ENCODE assay signal across 11 cellular contexts in genomic region chr1:38577937-38578443, GRCh38.
DNase-seq lines count a peak whose midpoint lies in the region; ATAC-seq and TF ChIP-seq lines count a peak whose summit lies in the region.
"Had no signal": no experiment of that assay in that cellular context is flagged by ENCODE, and none has a peak within 500 bp of the region (broad histone marks: within the 10 kb centered on the region; RNA-seq: fewer than 3 reads in every experiment).

No MANE protein-coding gene starts in this region.

- no peak overlapping the region for H3K14ac ChIP-seq in trophoblast cell (ENCODE audit: low read length)

- no peak overlapping the region for H2AK5ac ChIP-seq in trophoblast cell (ENCODE audit: low read length)

- H3K27ac ChIP-seq in trophoblast cell (ENCODE audit: low read depth, low read length), result no peak overlapping the region

- peaks cover 25% of the 10 kb centered on the region for H3K27me3 ChIP-seq in trophoblast cell (ENCODE audit: insufficient read depth, low read length)

- H2BK120ac ChIP-seq in trophoblast cell (ENCODE audit: insufficient read depth, low read length, poor library complexity), result no peak overlapping the region

- no peak overlapping the region for H4K8ac ChIP-seq in trophoblast cell (ENCODE audit: low read depth, low read length)

- H3K27me3 Mint-ChIP-seq in T-helper 2 cell treated with Interferon-gamma antibody and Interleukin-4, amounts not matched to agents 5 μg/mL and 100 μg/mL, for 36 hours (ENCODE audit: low read depth), result peaks cover 63% of the 10 kb centered on the region
- peaks cover 39 to 46% of the 10 kb centered on the region in 2 donors for H3K27me3 Mint-ChIP-seq in T-cell
- H3K27me3 Mint-ChIP-seq in glutamatergic neuron (ENCODE audit: unreplicated experiment), result peaks cover 10% of the 10 kb centered on the region

- peaks cover 0 to 4% of the 10 kb centered on the region in 2 experiments for H3K4me1 ChIP-seq in trophoblast cell (ENCODE audit: control insufficient read depth in 1 of 2, insufficient read depth in 2 of 2, low read length in 2 of 2)

- no peak for TF ChIP-seq CTCF in glutamatergic neuron (IDR thresholded peaks at IDR 0.05; ENCODE audit: partially characterized antibody, unreplicated experiment)

- no peak overlapping the region for H3K27ac Mint-ChIP-seq in T-helper 2 cell treated with Interferon-gamma antibody and Interleukin-4, amounts not matched to agents 5 μg/mL and 100 μg/mL, for 36 hours
- H3K27ac Mint-ChIP-seq in T-cell (no peak overlapping the region), glutamatergic neuron (ENCODE audit: unreplicated experiment) (no peak overlapping the region)
- H3K27ac Mint-ChIP-seq: HFFc6 had no signal

- no peak overlapping the region for H2BK12ac ChIP-seq in trophoblast cell (ENCODE audit: low read length)

- no peaks in the 10 kb centered on the region for H3K36me3 Mint-ChIP-seq in T-helper 2 cell treated with Interferon-gamma antibody and Interleukin-4, amounts not matched to agents 5 μg/mL and 100 μg/mL, for 36 hours (ENCODE audit: low read depth)
- H3K36me3 Mint-ChIP-seq in T-cell (no peaks in the 10 kb centered on the region), glutamatergic neuron (ENCODE audit: unreplicated experiment) (peaks cover 18% of the 10 kb centered on the region)

- peak overlapping the region; percentile 67 for H3K4me3 Mint-ChIP-seq in T-helper 2 cell treated with Interferon-gamma antibody and Interleukin-4, amounts not matched to agents 5 μg/mL and 100 μg/mL, for 36 hours
- H3K4me3 Mint-ChIP-seq in T-cell, result peak overlapping the region in 2 of 3 donors; percentile 32 to 72
- H3K4me3 Mint-ChIP-seq in glutamatergic neuron (ENCODE audit: unreplicated experiment), result peak overlapping the region; percentile 95
- H3K4me3 Mint-ChIP-seq: HFFc6 had no signal

- H3K4me3 ChIP-seq in trophoblast cell (ENCODE audit: low read depth, low read length), result no peak overlapping the region

- CTCF ChIA-PET in T-cell (lab: Charles Lee), result no interaction called here

- peak overlapping the region; percentile 10 for H3K23ac ChIP-seq in trophoblast cell (ENCODE audit: low read length)

- no peaks in the 10 kb centered on the region for H3K36me3 ChIP-seq in trophoblast cell (ENCODE audit: control insufficient read depth in 1 of 2, insufficient read depth in 2 of 2, low read length in 2 of 2)

- H3K9me3 Mint-ChIP-seq in T-helper 2 cell treated with Interferon-gamma antibody and Interleukin-4, amounts not matched to agents 5 μg/mL and 100 μg/mL, for 36 hours, result no peaks in the 10 kb centered on the region
- H3K9me3 Mint-ChIP-seq in T-cell, result no peaks in the 10 kb centered on the region
- H3K9me3 Mint-ChIP-seq in glutamatergic neuron (ENCODE audit: unreplicated experiment), result no peaks in the 10 kb centered on the region

- ATAC-seq in T-cell (replicated peaks in 1 of 4) (no peak), HG02852 (IDR thresholded peaks at IDR 0.05; ENCODE audit: unreplicated experiment) (no peak)

- H3K18ac ChIP-seq in trophoblast cell (ENCODE audit: low read length), result no peak overlapping the region

- WGBS in trophoblast cell (ENCODE audit: extremely low coverage, insufficient coverage, insufficient read length), result no CpG with 5 or more reads among the region's 18 CpGs

- H3K79me1 ChIP-seq in trophoblast cell (ENCODE audit: low read length), result no peaks in the 10 kb centered on the region

- no peak overlapping the region for H3K9ac ChIP-seq in trophoblast cell (ENCODE audit: low read length)

- POLR2A ChIA-PET in T-cell (lab: Charles Lee), result no interaction called here

- H4K91ac ChIP-seq in trophoblast cell (ENCODE audit: low read depth, low read length), result no peak overlapping the region

- H3K4ac ChIP-seq in trophoblast cell (ENCODE audit: low read depth, low read length), result no peak overlapping the region

- no peaks in the 10 kb centered on the region for H3K79me2 ChIP-seq in trophoblast cell (ENCODE audit: control insufficient read depth, insufficient read depth, low read length, poor library complexity)

- H3K4me2 ChIP-seq in trophoblast cell (ENCODE audit: low read length), result peak overlapping the region; percentile 59

- H3K9me3 ChIP-seq in trophoblast cell (ENCODE audit: insufficient read depth, low read depth, low read length), result no peaks in the 10 kb centered on the region

- no peak overlapping the region for H2BK5ac ChIP-seq in trophoblast cell (ENCODE audit: low read depth, low read length, poor library complexity)

- peaks cover 9% of the 10 kb centered on the region for H3K4me1 Mint-ChIP-seq in T-helper 2 cell treated with Interferon-gamma antibody and Interleukin-4, amounts not matched to agents 5 μg/mL and 100 μg/mL, for 36 hours (ENCODE audit: low read depth)
- H3K4me1 Mint-ChIP-seq in T-cell (peaks cover 7 to 16% (median 11%) of the 10 kb centered on the region in 3 donors), glutamatergic neuron (ENCODE audit: low read depth, unreplicated experiment) (no peaks in the 10 kb centered on the region)

- DNase-seq in T-helper 2 cell treated with Interferon-gamma antibody and Interleukin-4, amounts not matched to agents 5 μg/mL and 100 μg/mL, for 36 hours (ENCODE audit: low spot score), result no peak
- DNase-seq in T-helper 2 cell, result no peak
- peak in 1 of 34 experiments; percentile 6 for DNase-seq in T-cell
- DNase-seq in glutamatergic neuron, result no peak
- no peak for DNase-seq in trophoblast cell
- DNase-seq in stimulated activated CD4-positive, alpha-beta T cell treated with anti-CD3 and anti-CD28 coated beads, Interleukin-4, amount 100 ng/mL, for 1 hour, result no peak
- no peak for DNase-seq in NCI-H446 (lab: John Stamatoyannopoulos, UW)
- DNase-seq: HFFc6, KG1, NCI-H1930 had no signal

- no peak overlapping the region for H4K12ac ChIP-seq in trophoblast cell (ENCODE audit: low read depth, low read length)

- no peak overlapping the region for H2AFZ ChIP-seq in trophoblast cell (ENCODE audit: insufficient read depth, low read length, poor library complexity)
